In genomic region chr3:128280466-128281455, GRCh38 we compare ENCODE assay signal across 1 cellular context.
TF ChIP-seq lines count a peak whose summit lies in the region.

No MANE protein-coding gene starts in this region.

TF ChIP-seq in H1, 55 proteins besides CTCF, POLR2A, EP300 and RAD21:
- TF ChIP-seq SIRT6 (IDR thresholded peaks at IDR 0.05; ENCODE audit: low read length) (no peak), POLR2AphosphoS5 (IDR thresholded peaks at IDR 0.05; ENCODE audit: low read depth, low read length) (no peak), NRF1 (IDR thresholded peaks at IDR 0.05; ENCODE audit: low read depth, low read length) (no peak), TAF7 (optimal IDR thresholded peaks at IDR 0.05; ENCODE audit: borderline replicate concordance, low read depth, low read length) (no peak), TCF12 (IDR thresholded peaks at IDR 0.05; ENCODE audit: low read depth, low read length) (no peak), SAP30 (IDR thresholded peaks at IDR 0.05; ENCODE audit: insufficient read depth, insufficient replicate concordance, low read length) (no peak), GABPA (IDR thresholded peaks at IDR 0.05; ENCODE audit: borderline replicate concordance, insufficient read depth, low read length) (0 out of 2 replicates have a peak, but pooled peaks have one; percentile 24), POU5F1 (IDR thresholded peaks at IDR 0.05; ENCODE audit: low read depth, low read length) (no peak), JUN (IDR thresholded peaks at IDR 0.05; ENCODE audit: low read depth, low read length) (no peak), ATF2 (IDR thresholded peaks at IDR 0.05; ENCODE audit: low read length) (no peak), TBP (IDR thresholded peaks at IDR 0.05; ENCODE audit: low read depth, low read length) (no peak), BRCA1 (IDR thresholded peaks at IDR 0.05; ENCODE audit: low read depth, low read length) (no peak), SP4 (IDR thresholded peaks at IDR 0.05; ENCODE audit: low read length) (no peak), CTBP2 (IDR thresholded peaks at IDR 0.05; ENCODE audit: borderline replicate concordance, insufficient read depth, insufficient read length, low read length) (no peak), BCL11A (IDR thresholded peaks at IDR 0.05; ENCODE audit: low read depth in 2 of 2, low read length in 2 of 2) (no peak), CEBPB (IDR thresholded peaks at IDR 0.05; ENCODE audit: low read depth, low read length) (no peak), KDM4A (IDR thresholded peaks at IDR 0.05; ENCODE audit: low read depth, low read length, severe bottlenecking) (no peak), USF2 (IDR thresholded peaks at IDR 0.05; ENCODE audit: low read length) (no peak), SRF (IDR thresholded peaks at IDR 0.05; ENCODE audit: low read depth, low read length) (no peak), SIN3A (conservative IDR thresholded peaks at IDR 0.05 in 1 of 2, IDR thresholded peaks at IDR 0.05 in 1 of 2; ENCODE audit: low read depth in 1 of 2, low read length in 2 of 2) (no peak; a peak in 1 of 4 replicates), SP1 (IDR thresholded peaks at IDR 0.05; ENCODE audit: low read depth, low read length) (no peak), TEAD4 (IDR thresholded peaks at IDR 0.05; ENCODE audit: low read depth, low read length) (peak; percentile 48; the same call in 1 of the 2 replicates), BACH1 (IDR thresholded peaks at IDR 0.05; ENCODE audit: low read length) (0 out of 2 replicates have a peak, but pooled peaks have one; percentile 14), NANOG (IDR thresholded peaks at IDR 0.05; ENCODE audit: insufficient read depth, low read depth, low read length, poor library complexity, severe bottlenecking) (peak; percentile 21), SP2 (IDR thresholded peaks at IDR 0.05; ENCODE audit: low read length) (no peak), EZH2 (IDR thresholded peaks at IDR 0.05; ENCODE audit: low read depth, low read length, severe bottlenecking) (no peak), ZNF274 (IDR thresholded peaks at IDR 0.05; ENCODE audit: borderline replicate concordance, extremely low read depth, low read length) (no peak), E2F6 (IDR thresholded peaks at IDR 0.05) (no peak), RXRA (IDR thresholded peaks at IDR 0.05; ENCODE audit: insufficient read depth, low read depth, low read length) (no peak), SUZ12 (IDR thresholded peaks at IDR 0.05; ENCODE audit: low read length) (no peak), KDM1A (IDR thresholded peaks at IDR 0.05; ENCODE audit: borderline replicate concordance, low read length) (no peak), EGR1 (IDR thresholded peaks at IDR 0.05; ENCODE audit: borderline replicate concordance, low read depth, low read length) (no peak), RNF2 (IDR thresholded peaks at IDR 0.05; ENCODE audit: borderline replicate concordance, low read depth, low read length, missing control alignments, poor library complexity, severe bottlenecking) (no peak), JUND (IDR thresholded peaks at IDR 0.05; ENCODE audit: low read length) (peak; percentile 21; the same call in 1 of the 2 replicates), MAX (IDR thresholded peaks at IDR 0.05) (peak; percentile 43; the same call in 1 of the 2 replicates), TAF1 (IDR thresholded peaks at IDR 0.05; ENCODE audit: low read depth, low read length) (no peak), CBX8 (IDR thresholded peaks at IDR 0.05; ENCODE audit: borderline replicate concordance, low read depth, low read length) (no peak), CHD7 (IDR thresholded peaks at IDR 0.05; ENCODE audit: insufficient replicate concordance, low read length) (no peak), ATF3 (IDR thresholded peaks at IDR 0.05; ENCODE audit: insufficient read depth, low read depth, low read length) (no peak), RBBP5 (IDR thresholded peaks at IDR 0.05; ENCODE audit: borderline replicate concordance, low read depth, low read length) (peak; percentile 39; the same call in 1 of the 2 replicates), CBX5 (IDR thresholded peaks at IDR 0.05; ENCODE audit: low read depth, low read length) (no peak), RFX5 (IDR thresholded peaks at IDR 0.05; ENCODE audit: borderline replicate concordance, low read depth, low read length) (no peak), CHD2 (IDR thresholded peaks at IDR 0.05; ENCODE audit: low read length) (no peak), PHF8 (conservative IDR thresholded peaks at IDR 0.05; ENCODE audit: low read depth, low read length) (no peak), ASH2L (IDR thresholded peaks at IDR 0.05; ENCODE audit: low read length) (no peak), FOSL1 (IDR thresholded peaks at IDR 0.05; ENCODE audit: insufficient read depth, low read depth, low read length) (no peak), GTF2F1 (IDR thresholded peaks at IDR 0.05; ENCODE audit: borderline replicate concordance, low read depth, low read length) (no peak), SIX5 (IDR thresholded peaks at IDR 0.05; ENCODE audit: low read depth, low read length) (no peak), MAFK (IDR thresholded peaks at IDR 0.05; ENCODE audit: low read depth, low read length) (no peak), YY1 (IDR thresholded peaks at IDR 0.05; ENCODE audit: low read depth, low read length) (peak; percentile 89), HDAC6 (IDR thresholded peaks at IDR 0.05; ENCODE audit: low read depth, low read length) (no peak), CREB1 (IDR thresholded peaks at IDR 0.05) (no peak), CHD1 (IDR thresholded peaks at IDR 0.05; ENCODE audit: low read depth, low read length) (no peak), KDM5A (IDR thresholded peaks at IDR 0.05; ENCODE audit: low read length) (no peak), HDAC2 (IDR thresholded peaks at IDR 0.05; ENCODE audit: borderline replicate concordance in 1 of 2, low read depth in 2 of 2, low read length in 2 of 2) (no peak)
